1 cellular context compared by ENCODE assay signal in genomic region chr20:57619053-57619831, GRCh38.
TF ChIP-seq lines count a peak whose summit lies in the region.

No MANE protein-coding gene starts in this region.

TF ChIP-seq in GM12878, 131 proteins besides CTCF, POLR2A, EP300 and RAD21 (continued from another document and continues in another):
- TF ChIP-seq ZBTB40 (IDR thresholded peaks at IDR 0.05; ENCODE audit: borderline replicate concordance), result no peak
- TF ChIP-seq HDGF (IDR thresholded peaks at IDR 0.05), result no peak
- TF ChIP-seq ZBTB33 (IDR thresholded peaks at IDR 0.05), result no peak
- peak; percentile 75; the same call in 1 of the 2 replicates for TF ChIP-seq SMARCA5 (IDR thresholded peaks at IDR 0.05)
- TF ChIP-seq CBFB (IDR thresholded peaks at IDR 0.05; ENCODE audit: low read depth), result peak; percentile 99
- TF ChIP-seq RELA (IDR thresholded peaks at IDR 0.05; ENCODE audit: borderline replicate concordance, partially characterized antibody), result no peak
- TF ChIP-seq USF1 (IDR thresholded peaks at IDR 0.05; ENCODE audit: borderline replicate concordance, extremely low read length, insufficient read depth, low read depth, low read length), result no peak
- no peak for TF ChIP-seq SPI1 (IDR thresholded peaks at IDR 0.05; ENCODE audit: borderline replicate concordance, insufficient read depth, low read depth, low read length)
- TF ChIP-seq ATF2 (IDR thresholded peaks at IDR 0.05; ENCODE audit: low read length), result peak; percentile 93; the same call in 1 of the 2 replicates
- TF ChIP-seq POLR2AphosphoS2 (IDR thresholded peaks at IDR 0.05; ENCODE audit: low read depth, low read length), result no peak
- TF ChIP-seq SMC3 (IDR thresholded peaks at IDR 0.05; ENCODE audit: borderline replicate concordance, low read length), result no peak
- peak; percentile 94 for TF ChIP-seq SKIL (IDR thresholded peaks at IDR 0.05; ENCODE audit: low read depth, poor library complexity, severe bottlenecking)
- TF ChIP-seq BACH1 (IDR thresholded peaks at IDR 0.05; ENCODE audit: borderline replicate concordance), result peak; percentile 75
- peak; percentile 79; the same call in 1 of the 2 replicates for TF ChIP-seq BCL11A (IDR thresholded peaks at IDR 0.05; ENCODE audit: low read depth, low read length)
- TF ChIP-seq TBL1XR1 (IDR thresholded peaks at IDR 0.05; ENCODE audit: low read depth, low read length), result no peak
- TF ChIP-seq IRF4 (IDR thresholded peaks at IDR 0.05; ENCODE audit: low read depth, low read length), result peak; percentile 100
- TF ChIP-seq ZNF24 (IDR thresholded peaks at IDR 0.05), result peak; percentile 63; the same call in 1 of the 2 replicates
- no peak for TF ChIP-seq E2F4 (IDR thresholded peaks at IDR 0.05; ENCODE audit: low read depth, low read length)
- no peak for TF ChIP-seq USF2 (IDR thresholded peaks at IDR 0.05; ENCODE audit: borderline replicate concordance, low read depth, low read length)
- peak; percentile 99 for TF ChIP-seq DPF2 (IDR thresholded peaks at IDR 0.05)
- no peak for TF ChIP-seq ESRRA (IDR thresholded peaks at IDR 0.05; ENCODE audit: low read length)
- no peak for TF ChIP-seq CEBPZ (IDR thresholded peaks at IDR 0.05; ENCODE audit: low read depth, low read length)
- no peak for TF ChIP-seq SREBF2 (IDR thresholded peaks at IDR 0.05; ENCODE audit: low read length)
- no peak for TF ChIP-seq NFYA (IDR thresholded peaks at IDR 0.05; ENCODE audit: borderline replicate concordance, low read depth, low read length)
- peak in 1 of 2 experiments; percentile 80; a peak in 2 of 4 replicates for TF ChIP-seq CEBPB (IDR thresholded peaks at IDR 0.05; ENCODE audit: borderline replicate concordance in 1 of 2, low read depth in 2 of 2, low read length in 2 of 2)
- no peak for TF ChIP-seq E4F1 (IDR thresholded peaks at IDR 0.05; ENCODE audit: borderline replicate concordance, partially characterized antibody)
- peak; percentile 92 for TF ChIP-seq NBN (IDR thresholded peaks at IDR 0.05)
- TF ChIP-seq ZNF384 (IDR thresholded peaks at IDR 0.05; ENCODE audit: borderline replicate concordance, low read depth, low read length), result no peak; the same call in 1 of the 2 replicates
- TF ChIP-seq MXI1 (IDR thresholded peaks at IDR 0.05; ENCODE audit: low read depth, low read length), result 0 out of 2 replicates have a peak, but pooled peaks have one; percentile 39
- TF ChIP-seq PML (IDR thresholded peaks at IDR 0.05; ENCODE audit: low read length), result 0 out of 2 replicates have a peak, but pooled peaks have one; percentile 54
- TF ChIP-seq NR2F1 (conservative IDR thresholded peaks at IDR 0.05), result peak; percentile 84
